Comparison of ENCODE assay signal across 8 cellular contexts in the genomic region with DNA sequence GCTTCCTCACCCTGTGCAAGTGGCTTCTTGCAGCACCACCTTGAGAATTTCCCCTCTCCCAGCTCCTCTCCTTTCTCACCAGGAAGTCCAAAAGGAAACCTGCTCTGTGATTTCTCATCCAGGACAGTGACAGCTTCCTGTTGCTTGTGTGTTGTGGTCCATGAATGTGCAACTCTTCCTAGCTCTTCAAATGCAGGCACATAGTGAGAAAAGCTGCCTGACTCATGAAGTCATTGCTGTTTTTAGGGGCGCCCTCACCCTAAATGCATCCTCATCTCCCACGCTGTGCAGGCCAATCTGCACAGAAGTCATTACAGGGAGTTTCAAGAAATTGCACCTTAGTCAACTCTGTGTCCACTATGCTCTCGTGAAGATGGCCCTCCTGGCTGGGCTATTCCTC.
DNase-seq lines count a peak whose midpoint lies in the region; ATAC-seq and TF ChIP-seq lines count a peak whose summit lies in the region.
"Not testable (repeated sequence)": the region's sequence is repeated elsewhere in the genome, so short reads cannot be mapped to it uniquely, and the experiment has no call there.

No MANE protein-coding gene starts in this region.

- H3K27me3 Mint-ChIP-seq in activated CD8-positive, alpha-beta T cell treated with anti-CD3 and anti-CD28 coated beads for 36 hours; central memory CD8-positive, alpha-beta T cell; effector memory CD8-positive, alpha-beta T cell: not testable (repeated sequence)

- peaks cover 58% of the 10 kb centered on the region for H3K4me1 ChIP-seq in BLaER1
- H3K4me1 ChIP-seq in DOHH2 (ENCODE audit: control insufficient read depth, low read length): peaks cover 78% of the 10 kb centered on the region
- peaks cover 13% of the 10 kb centered on the region for H3K4me1 ChIP-seq in OCI-LY1 (ENCODE audit: insufficient read depth, low read length, severe bottlenecking)

- not testable (repeated sequence) for H3K27me3 ChIP-seq in BLaER1; DOHH2 (ENCODE audit: control insufficient read depth, low read length); OCI-LY1 (ENCODE audit: insufficient read depth, low read length)

- H3K36me3 Mint-ChIP-seq in activated CD8-positive, alpha-beta T cell treated with anti-CD3 and anti-CD28 coated beads for 36 hours (ENCODE audit: low read depth); central memory CD8-positive, alpha-beta T cell (ENCODE audit: insufficient read depth); effector memory CD8-positive, alpha-beta T cell (ENCODE audit: insufficient read depth): not testable (repeated sequence)

- not testable (repeated sequence) for TF ChIP-seq CTCF in DOHH2 (IDR thresholded peaks at IDR 0.05; ENCODE audit: low read depth, low read length, poor library complexity, severe bottlenecking); OCI-LY1 (IDR thresholded peaks at IDR 0.05; ENCODE audit: low read length); activated CD8-positive, alpha-beta T cell treated with anti-CD3 and anti-CD28 coated beads for 36 hours (IDR thresholded peaks at IDR 0.05)

- DNase-seq in CD1c-positive myeloid dendritic cell (ENCODE audit: extremely low spot score): peak; percentile 58
- not testable (repeated sequence) for DNase-seq in activated CD8-positive, alpha-beta T cell treated with anti-CD3 and anti-CD28 coated beads for 36 hours; central memory CD8-positive, alpha-beta T cell (ENCODE audit: low spot score in 2 of 2); effector memory CD8-positive, alpha-beta T cell
- peak; percentile 2 for DNase-seq in stimulated activated CD8-positive, alpha-beta memory T cell treated with anti-CD3 and anti-CD28 coated beads, Interleukin-4, amount 100 ng/mL, for 48 hours

- H3K9ac ChIP-seq in BLaER1; OCI-LY1 (ENCODE audit: low read length): not testable (repeated sequence)

- intact Hi-C loops in activated CD8-positive, alpha-beta T cell treated with anti-CD3 and anti-CD28 coated beads for 36 hours (cut with micrococcal nuclease): not testable (repeated sequence)

- POLR2A ChIA-PET in activated CD8-positive, alpha-beta T cell treated with anti-CD3 and anti-CD28 coated beads for 36 hours (lab: Charles Lee): not testable (repeated sequence)

- not testable (repeated sequence) for ATAC-seq in activated CD8-positive, alpha-beta T cell treated with anti-CD3 and anti-CD28 coated beads for 36 hours; central memory CD8-positive, alpha-beta T cell (replicated peaks; ENCODE audit: extremely low read depth, poor library complexity, severe bottlenecking)
- peak; percentile 31 for ATAC-seq in effector memory CD8-positive, alpha-beta T cell (replicated peaks)

- H3F3A ChIP-seq in DOHH2 (ENCODE audit: control insufficient read depth, insufficient read depth); OCI-LY1 (ENCODE audit: insufficient read depth, low read length): not testable (repeated sequence)

- H3K36me3 ChIP-seq in BLaER1; DOHH2 (ENCODE audit: control insufficient read depth, low read length); OCI-LY1 (ENCODE audit: insufficient read depth, low read length): not testable (repeated sequence)

- H3K79me2 ChIP-seq in DOHH2 (ENCODE audit: control insufficient read depth, low read length); OCI-LY1 (ENCODE audit: insufficient read depth, low read length): not testable (repeated sequence)

- H3K4me3 ChIP-seq in BLaER1; OCI-LY1 (ENCODE audit: low read depth, low read length, poor library complexity, severe bottlenecking): not testable (repeated sequence)
- peak overlapping the region; percentile 68 for H3K4me3 ChIP-seq in DOHH2 (ENCODE audit: low read length)

- H3K4me1 Mint-ChIP-seq in activated CD8-positive, alpha-beta T cell treated with anti-CD3 and anti-CD28 coated beads for 36 hours (ENCODE audit: low read depth): not testable (repeated sequence)
- peaks cover 52% of the 10 kb centered on the region for H3K4me1 Mint-ChIP-seq in central memory CD8-positive, alpha-beta T cell
- peaks cover 45 to 48% of the 10 kb centered on the region in 2 donors for H3K4me1 Mint-ChIP-seq in effector memory CD8-positive, alpha-beta T cell (ENCODE audit: low read depth in 2 of 2)

- CTCF ChIA-PET in activated CD8-positive, alpha-beta T cell treated with anti-CD3 and anti-CD28 coated beads for 36 hours (lab: Charles Lee): interaction anchor here (1.2 to 1.9 kb wide), 3 partner anchors 22 to 185 kb away, joined by 3 to 14 read pairs (median 4); no protein-coding TSS in a partner anchor

- H3K9me2 ChIP-seq in DOHH2 (replicated peaks; ENCODE audit: control insufficient read depth, low read length); OCI-LY1 (ENCODE audit: low read depth, low read length): not testable (repeated sequence)

- H3K27ac Mint-ChIP-seq in activated CD8-positive, alpha-beta T cell treated with anti-CD3 and anti-CD28 coated beads for 36 hours: peak overlapping the region; percentile 19
- not testable (repeated sequence) for H3K27ac Mint-ChIP-seq in central memory CD8-positive, alpha-beta T cell (ENCODE audit: low read depth)
- H3K27ac Mint-ChIP-seq in effector memory CD8-positive, alpha-beta T cell: peak overlapping the region; percentile 11 to 70

- H3K4me3 Mint-ChIP-seq in activated CD8-positive, alpha-beta T cell treated with anti-CD3 and anti-CD28 coated beads for 36 hours; effector memory CD8-positive, alpha-beta T cell: not testable (repeated sequence)
- H3K4me3 Mint-ChIP-seq in central memory CD8-positive, alpha-beta T cell: peak overlapping the region; percentile 26

- not testable (repeated sequence) for H3K9me3 ChIP-seq in BLaER1; DOHH2 (ENCODE audit: control insufficient read depth, insufficient read depth, low read length); OCI-LY1 (ENCODE audit: low read length)

- H4K20me1 ChIP-seq in BLaER1; DOHH2 (ENCODE audit: control insufficient read depth, insufficient read depth, low read depth, low read length); OCI-LY1 (ENCODE audit: insufficient read depth, low read length): not testable (repeated sequence)

- not testable (repeated sequence) for H2AFZ ChIP-seq in OCI-LY1 (ENCODE audit: low read length)

- not testable (repeated sequence) for H3K27ac ChIP-seq in BLaER1
- H3K27ac ChIP-seq in DOHH2 (ENCODE audit: low read depth, low read length) (peak overlapping the region; percentile 93), OCI-LY1 (ENCODE audit: low read depth, low read length, poor library complexity, severe bottlenecking) (peak overlapping the region; percentile 54)

- not testable (repeated sequence) for H3K9me3 Mint-ChIP-seq in activated CD8-positive, alpha-beta T cell treated with anti-CD3 and anti-CD28 coated beads for 36 hours; central memory CD8-positive, alpha-beta T cell; effector memory CD8-positive, alpha-beta T cell

- H3K4me2 ChIP-seq in BLaER1 (peak overlapping the region; percentile 79), DOHH2 (ENCODE audit: low read length) (peak overlapping the region; percentile 82)
- not testable (repeated sequence) for H3K4me2 ChIP-seq in OCI-LY1 (ENCODE audit: low read length)
